20 cellular contexts compared by ENCODE assay signal in genomic region chr5:171541380-171541779, GRCh38.
DNase-seq lines count a peak whose midpoint lies in the region; ATAC-seq and TF ChIP-seq lines count a peak whose summit lies in the region.
"Had no signal": no experiment of that assay in that cellular context is flagged by ENCODE, and none has a peak within 500 bp of the region (broad histone marks: within the 10 kb centered on the region; RNA-seq: fewer than 3 reads in every experiment).

No MANE protein-coding gene starts in this region.

- no peak overlapping the region for H3K4me3 ChIP-seq in right atrium auricular region
- H3K4me3 ChIP-seq: BLaER1 treated with 17β-estradiol and CSF1 and Interleukin-3, amounts not matched to agents 10 nM and 100 nM; GM23338 had no signal

- no peak for TF ChIP-seq CTCF in right atrium auricular region (IDR thresholded peaks at IDR 0.05)

- peaks cover 0 to 6% of the 10 kb centered on the region in 2 donors for H3K4me1 ChIP-seq in right atrium auricular region
- H3K4me1 ChIP-seq: BLaER1 treated with 17β-estradiol and CSF1 and Interleukin-3, amounts not matched to agents 10 nM and 100 nM had no signal

- intact Hi-C loops in Right ventricle myocardium inferior (cut with DNase I) (no loop called here), left ventricle myocardium superior (cut with micrococcal nuclease) (no loop called here), sciatic nerve (cut with DNase I) (no loop called here)

- H3K9me3 ChIP-seq in right atrium auricular region: no peaks in the 10 kb centered on the region
- H3K9me3 ChIP-seq: BLaER1 treated with 17β-estradiol and CSF1 and Interleukin-3, amounts not matched to agents 10 nM and 100 nM had no signal

- DNase-seq in Right ventricle myocardium inferior (ENCODE audit: missing footprints) (no peak), right atrium auricular region (ENCODE audit: low spot score) (no peak), left ventricle myocardium superior (no peak), sciatic nerve (ENCODE audit: low spot score) (no peak), NCI-H345 (lab: John Stamatoyannopoulos, UW) (no peak), COLO668 (lab: John Stamatoyannopoulos, UW; ENCODE audit: unreplicated experiment) (no peak)
- DNase-seq: 8988T; CD8-positive, alpha-beta T cell; HCEC 1CT; Kasumi-1; NCI-H1694 treated with DMSO at 0.1 percent for 48 hours; NCI-H2081 treated with DMSO at 0.1 percent for 48 hours; NCI-H2171 treated with DMSO at 0.1 percent for 48 hours; NCI-H446; NCI-H526; OCI-M1; SHP77 had no signal

- H3K27me3 ChIP-seq in right atrium auricular region: no peaks in the 10 kb centered on the region
- H3K27me3 ChIP-seq: BLaER1 treated with 17β-estradiol and CSF1 and Interleukin-3, amounts not matched to agents 10 nM and 100 nM had no signal

- ATAC-seq in Right ventricle myocardium inferior: peak; percentile 38
- peak; percentile 29 for ATAC-seq in left ventricle myocardium superior
- ATAC-seq in sciatic nerve: peak; percentile 67
- ATAC-seq in activated CD4-positive, CD25-positive, alpha-beta regulatory T cell treated with anti-CD3 and anti-CD28 coated beads, Interleukin-2, amount 50 U/mL, for 24 hours: no peak
- ATAC-seq: CD8-positive, alpha-beta T cell; GM23338 had no signal

- H3K36me3 ChIP-seq in right atrium auricular region: no peaks in the 10 kb centered on the region
- H3K36me3 ChIP-seq: BLaER1 treated with 17β-estradiol and CSF1 and Interleukin-3, amounts not matched to agents 10 nM and 100 nM had no signal

- H3K27ac ChIP-seq in right atrium auricular region: no peak overlapping the region
- H3K27ac ChIP-seq: BLaER1 treated with 17β-estradiol and CSF1 and Interleukin-3, amounts not matched to agents 10 nM and 100 nM had no signal

Comparison
In these comparisons a context has a peak if more than half of its experiments do, and no peak if none do; other contexts are left out.
1. ATAC-seq: peak in Right ventricle myocardium inferior (single experiment), left ventricle myocardium superior (single experiment) and sciatic nerve (single experiment); none in activated CD4-positive, CD25-positive, alpha-beta regulatory T cell treated with anti-CD3 and anti-CD28 coated beads, Interleukin-2, amount 50 U/mL, for 24 hours (0 of 2).